In the genomic region with DNA sequence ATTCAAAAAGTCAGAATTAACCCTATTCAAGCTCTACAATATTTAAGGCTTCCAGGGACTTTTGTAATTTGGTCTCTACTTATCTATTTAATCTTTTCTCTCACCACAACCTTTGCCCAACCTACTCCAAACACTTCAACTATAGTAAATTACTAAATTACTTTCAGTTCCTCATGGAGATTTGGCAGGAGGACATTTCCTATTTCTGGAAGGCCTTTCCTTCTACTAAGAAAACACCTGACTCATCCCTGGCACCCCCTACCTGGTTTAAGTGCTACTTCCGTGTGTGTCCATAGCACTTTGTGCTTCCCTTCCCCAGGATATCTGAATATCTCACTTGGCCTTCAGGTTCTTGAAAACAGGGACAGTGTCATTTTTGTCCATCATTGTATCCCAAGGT, we compare ENCODE assay signal across 2 cellular contexts.
TF ChIP-seq lines count a peak whose summit lies in the region.

No MANE protein-coding gene starts in this region.

TF ChIP-seq in liver, 16 proteins besides CTCF, POLR2A, EP300 and RAD21:
- TF ChIP-seq, protein P1, sequence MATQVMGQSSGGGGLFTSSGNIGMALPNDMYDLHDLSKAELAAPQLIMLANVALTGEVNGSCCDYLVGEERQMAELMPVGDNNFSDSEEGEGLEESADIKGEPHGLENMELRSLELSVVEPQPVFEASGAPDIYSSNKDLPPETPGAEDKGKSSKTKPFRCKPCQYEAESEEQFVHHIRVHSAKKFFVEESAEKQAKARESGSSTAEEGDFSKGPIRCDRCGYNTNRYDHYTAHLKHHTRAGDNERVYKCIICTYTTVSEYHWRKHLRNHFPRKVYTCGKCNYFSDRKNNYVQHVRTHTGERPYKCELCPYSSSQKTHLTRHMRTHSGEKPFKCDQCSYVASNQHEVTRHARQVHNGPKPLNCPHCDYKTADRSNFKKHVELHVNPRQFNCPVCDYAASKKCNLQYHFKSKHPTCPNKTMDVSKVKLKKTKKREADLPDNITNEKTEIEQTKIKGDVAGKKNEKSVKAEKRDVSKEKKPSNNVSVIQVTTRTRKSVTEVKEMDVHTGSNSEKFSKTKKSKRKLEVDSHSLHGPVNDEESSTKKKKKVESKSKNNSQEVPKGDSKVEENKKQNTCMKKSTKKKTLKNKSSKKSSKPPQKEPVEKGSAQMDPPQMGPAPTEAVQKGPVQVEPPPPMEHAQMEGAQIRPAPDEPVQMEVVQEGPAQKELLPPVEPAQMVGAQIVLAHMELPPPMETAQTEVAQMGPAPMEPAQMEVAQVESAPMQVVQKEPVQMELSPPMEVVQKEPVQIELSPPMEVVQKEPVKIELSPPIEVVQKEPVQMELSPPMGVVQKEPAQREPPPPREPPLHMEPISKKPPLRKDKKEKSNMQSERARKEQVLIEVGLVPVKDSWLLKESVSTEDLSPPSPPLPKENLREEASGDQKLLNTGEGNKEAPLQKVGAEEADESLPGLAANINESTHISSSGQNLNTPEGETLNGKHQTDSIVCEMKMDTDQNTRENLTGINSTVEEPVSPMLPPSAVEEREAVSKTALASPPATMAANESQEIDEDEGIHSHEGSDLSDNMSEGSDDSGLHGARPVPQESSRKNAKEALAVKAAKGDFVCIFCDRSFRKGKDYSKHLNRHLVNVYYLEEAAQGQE (IDR thresholded peaks at IDR 0.05) = no peak
- TF ChIP-seq HNF4A (conservative IDR thresholded peaks at IDR 0.05) (peak; percentile 51 to 62), SP1 (IDR thresholded peaks at IDR 0.05) (peak; percentile 30), FOXA1 (IDR thresholded peaks at IDR 0.05) (no peak), FOXA2 (IDR thresholded peaks at IDR 0.05) (no peak), EGR1 (IDR thresholded peaks at IDR 0.05; ENCODE audit: low read depth in 2 of 2) (peak in 1 of 2 donors; percentile 55), TAF1 (conservative IDR thresholded peaks at IDR 0.05) (no peak), HNF4G (IDR thresholded peaks at IDR 0.05) (no peak), GABPA (IDR thresholded peaks at IDR 0.05 in 1 of 2, conservative IDR thresholded peaks at IDR 0.05 in 1 of 2) (no peak), JUND (IDR thresholded peaks at IDR 0.05) (no peak), RXRA (IDR thresholded peaks at IDR 0.05) (peak; percentile 28 to 48), NR2F2 (IDR thresholded peaks at IDR 0.05) (no peak), YY1 (IDR thresholded peaks at IDR 0.05) (peak; percentile 30)
- TF ChIP-seq, protein P2, sequence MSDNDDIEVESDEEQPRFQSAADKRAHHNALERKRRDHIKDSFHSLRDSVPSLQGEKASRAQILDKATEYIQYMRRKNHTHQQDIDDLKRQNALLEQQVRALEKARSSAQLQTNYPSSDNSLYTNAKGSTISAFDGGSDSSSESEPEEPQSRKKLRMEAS (IDR thresholded peaks at IDR 0.05) = peak; percentile 72
- TF ChIP-seq, protein P3, sequence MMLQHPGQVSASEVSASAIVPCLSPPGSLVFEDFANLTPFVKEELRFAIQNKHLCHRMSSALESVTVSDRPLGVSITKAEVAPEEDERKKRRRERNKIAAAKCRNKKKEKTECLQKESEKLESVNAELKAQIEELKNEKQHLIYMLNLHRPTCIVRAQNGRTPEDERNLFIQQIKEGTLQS (IDR thresholded peaks at IDR 0.05) = no peak
- TF ChIP-seq, protein P4, sequence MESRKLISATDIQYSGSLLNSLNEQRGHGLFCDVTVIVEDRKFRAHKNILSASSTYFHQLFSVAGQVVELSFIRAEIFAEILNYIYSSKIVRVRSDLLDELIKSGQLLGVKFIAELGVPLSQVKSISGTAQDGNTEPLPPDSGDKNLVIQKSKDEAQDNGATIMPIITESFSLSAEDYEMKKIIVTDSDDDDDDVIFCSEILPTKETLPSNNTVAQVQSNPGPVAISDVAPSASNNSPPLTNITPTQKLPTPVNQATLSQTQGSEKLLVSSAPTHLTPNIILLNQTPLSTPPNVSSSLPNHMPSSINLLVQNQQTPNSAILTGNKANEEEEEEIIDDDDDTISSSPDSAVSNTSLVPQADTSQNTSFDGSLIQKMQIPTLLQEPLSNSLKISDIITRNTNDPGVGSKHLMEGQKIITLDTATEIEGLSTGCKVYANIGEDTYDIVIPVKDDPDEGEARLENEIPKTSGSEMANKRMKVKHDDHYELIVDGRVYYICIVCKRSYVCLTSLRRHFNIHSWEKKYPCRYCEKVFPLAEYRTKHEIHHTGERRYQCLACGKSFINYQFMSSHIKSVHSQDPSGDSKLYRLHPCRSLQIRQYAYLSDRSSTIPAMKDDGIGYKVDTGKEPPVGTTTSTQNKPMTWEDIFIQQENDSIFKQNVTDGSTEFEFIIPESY (IDR thresholded peaks at IDR 0.05) = no peak

TF ChIP-seq in HepG2, 621 proteins besides CTCF, POLR2A, EP300 and RAD21 (continued from another document):
- TF ChIP-seq, protein P5, sequence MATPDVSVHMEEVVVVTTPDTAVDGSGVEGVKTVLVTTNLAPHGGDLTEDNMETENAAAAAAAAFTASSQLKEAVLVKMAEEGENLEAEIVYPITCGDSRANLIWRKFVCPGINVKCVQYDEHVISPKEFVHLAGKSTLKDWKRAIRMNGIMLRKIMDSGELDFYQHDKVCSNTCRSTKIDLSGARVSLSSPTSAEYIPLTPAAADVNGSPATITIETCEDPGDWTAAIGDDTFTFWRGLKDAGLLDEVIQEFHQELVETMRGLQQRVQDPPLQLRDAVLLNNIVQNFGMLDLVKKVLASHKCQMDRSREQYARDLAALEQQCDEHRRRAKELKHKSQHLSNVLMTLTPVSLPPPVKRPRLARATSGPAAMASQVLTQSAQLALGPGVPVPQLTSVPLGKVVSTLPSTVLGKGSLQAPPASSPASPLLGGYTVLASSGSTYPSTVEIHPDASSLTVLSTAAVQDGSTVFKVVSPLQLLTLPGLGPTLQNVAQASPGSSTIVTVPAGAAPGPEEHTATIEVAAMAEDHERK (CRISPR knock-in tag; IDR thresholded peaks at IDR 0.05; ENCODE audit: low read depth) = no peak
- TF ChIP-seq, protein P6, sequence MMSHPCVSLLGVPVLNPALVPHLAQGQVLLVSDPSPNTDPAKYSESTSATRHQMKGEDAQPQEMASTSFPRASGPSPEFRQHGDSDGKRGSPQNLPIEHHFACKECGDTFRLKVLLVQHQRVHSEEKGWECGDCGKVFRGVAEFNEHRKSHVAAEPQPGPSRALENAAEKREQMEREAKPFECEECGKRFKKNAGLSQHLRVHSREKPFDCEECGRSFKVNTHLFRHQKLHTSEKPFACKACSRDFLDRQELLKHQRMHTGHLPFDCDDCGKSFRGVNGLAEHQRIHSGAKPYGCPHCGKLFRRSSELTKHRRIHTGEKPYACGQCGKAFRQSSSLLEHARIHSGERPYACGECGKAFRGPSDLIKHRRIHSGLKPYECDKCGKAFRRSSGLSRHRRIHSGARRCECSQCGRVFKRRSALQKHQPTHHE (CRISPR knock-in tag; IDR thresholded peaks at IDR 0.05; ENCODE audit: borderline replicate concordance) = no peak
- no peak for TF ChIP-seq EEA1 (CRISPR knock-in tag; IDR thresholded peaks at IDR 0.05; ENCODE audit: borderline replicate concordance)
- no peak for TF ChIP-seq ZNF652 (CRISPR knock-in tag; IDR thresholded peaks at IDR 0.05; ENCODE audit: borderline replicate concordance, low read depth)
